Comparison of ENCODE assay signal across 1 cellular context in genomic region chr3:48697952-48698351, GRCh38.
TF ChIP-seq lines count a peak whose summit lies in the region.

No MANE protein-coding gene starts in this region.

TF ChIP-seq in IMR-90, 13 proteins besides CTCF, POLR2A, EP300 and RAD21:
- TF ChIP-seq SMC3 (IDR thresholded peaks at IDR 0.05; ENCODE audit: low read depth, low read length) (no peak), ELK1 (IDR thresholded peaks at IDR 0.05; ENCODE audit: borderline replicate concordance, low read depth, low read length) (no peak), BHLHE40 (IDR thresholded peaks at IDR 0.05; ENCODE audit: low read depth, low read length) (no peak), CEBPB (IDR thresholded peaks at IDR 0.05; ENCODE audit: low read depth, low read length) (no peak), MAZ (IDR thresholded peaks at IDR 0.05; ENCODE audit: borderline replicate concordance, low read depth, low read length) (no peak), RFX5 (IDR thresholded peaks at IDR 0.05; ENCODE audit: low read depth, low read length) (no peak), RCOR1 (IDR thresholded peaks at IDR 0.05; ENCODE audit: insufficient replicate concordance, low read length) (no peak), FOS (IDR thresholded peaks at IDR 0.05; ENCODE audit: low read depth, low read length) (no peak)
